Comparison of ENCODE assay signal across 20 cellular contexts in the genomic region with DNA sequence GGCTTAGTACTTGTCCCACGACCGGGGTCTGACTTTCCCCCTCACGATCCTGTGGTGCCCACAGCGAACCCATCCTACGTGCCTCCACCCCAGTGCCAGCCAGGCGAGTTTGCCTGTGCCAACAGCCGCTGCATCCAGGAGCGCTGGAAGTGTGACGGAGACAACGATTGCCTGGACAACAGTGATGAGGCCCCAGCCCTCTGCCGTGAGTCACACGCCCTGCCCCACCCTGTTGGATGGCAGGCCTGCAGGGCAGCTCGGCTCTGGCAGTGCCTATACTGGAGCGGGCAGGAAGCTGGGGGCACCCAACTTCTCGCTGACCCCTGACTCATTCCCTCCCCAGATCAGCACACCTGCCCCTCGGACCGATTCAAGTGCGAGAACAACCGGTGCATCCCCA. TPM values are rescaled to one million over a fixed set of nuclear protein-coding genes. Genes with fewer than 3 reads are reported as not detected.
DNase-seq lines count a peak whose midpoint lies in the region; ATAC-seq, FAIRE-seq and TF ChIP-seq lines count a peak whose summit lies in the region.
"Had no signal": no experiment of that assay in that cellular context is flagged by ENCODE, and none has a peak within 500 bp of the region (broad histone marks: within the 10 kb centered on the region; RNA-seq: fewer than 3 reads in every experiment).

No MANE protein-coding gene starts in this region.

- H3K14ac ChIP-seq in IMR-90 (replicated peaks; ENCODE audit: low read depth, low read length): no peak overlapping the region

- no peak overlapping the region for H2BK20ac ChIP-seq in IMR-90 (ENCODE audit: low read depth, low read length)

- TF ChIP-seq POLR2A in IMR-90 (IDR thresholded peaks at IDR 0.05; ENCODE audit: low read depth, low read length): no peak

- DNase-seq in COLO668 (lab: John Stamatoyannopoulos, UW; ENCODE audit: unreplicated experiment): peak; percentile 52
- DNase-seq in IMR-90: no peak
- DNase-seq in astrocyte (ENCODE audit: low read depth): peak; percentile 15
- DNase-seq in myocyte (ENCODE audit: low read depth): peak; percentile 43
- DNase-seq in HuH-7 (ENCODE audit: low spot score): no peak
- no peak for DNase-seq in NCI-H2081 treated with DMSO at 0.1 percent for 48 hours (lab: John Stamatoyannopoulos, UW)
- DNase-seq in hepatocyte (ENCODE audit: low spot score): no peak
- DNase-seq: activated CD4-positive, alpha-beta T cell treated with anti-CD3 and anti-CD28 coated beads, Interleukin-2, amount 50 U/mL, for 48 hours; activated naive CD8-positive, alpha-beta T cell treated with anti-CD3 and anti-CD28 coated beads, Interleukin-2, amount 10 ng/mL, durations not matched to agents 7 days and 5 days; activated T-cell treated with anti-CD3 and anti-CD28 coated beads, Interleukin-2, amount 50 U/mL, for 4 hours; cerebellar nuclear complex; gastrocnemius medialis; naive thymus-derived CD4-positive, alpha-beta T cell; NCI-H1105 had no signal

- H3K4me2 ChIP-seq in IMR-90 (ENCODE audit: low read depth, low read length): no peak overlapping the region
- no peak overlapping the region for H3K4me2 ChIP-seq in astrocyte (ENCODE audit: low read length)
- no peak overlapping the region for H3K4me2 ChIP-seq in hepatocyte

- no peak overlapping the region for H3K23ac ChIP-seq in IMR-90 (ENCODE audit: low read depth, low read length)

- dilution Hi-C loops in IMR-90 (cut with HindIII; ENCODE audit: low sequenced_read_pairs, unreplicated experiment): no loop called here

- no peak overlapping the region for H3K4me3 Mint-ChIP-seq in astrocyte (ENCODE audit: unreplicated experiment)
- H3K4me3 Mint-ChIP-seq: activated naive CD8-positive, alpha-beta T cell treated with anti-CD3 and anti-CD28 coated beads, Interleukin-2, amount 10 ng/mL, durations not matched to agents 7 days and 5 days; activated T-cell treated with anti-CD3 and anti-CD28 coated beads, Interleukin-2, amount 50 U/mL, for 4 hours; endodermal cell; naive thymus-derived CD4-positive, alpha-beta T cell; stimulated activated naive CD8-positive, alpha-beta T cell treated with anti-CD3 and anti-CD28 coated beads, Interleukin-15, Interleukin-2, amounts not matched to agents 100 ng/mL and 50 ng/mL, for 24 hours had no signal

- no peak overlapping the region for H3K56ac ChIP-seq in IMR-90 (ENCODE audit: extremely low read depth, insufficient read depth, low read length)

- H3K27me3 Mint-ChIP-seq in astrocyte (ENCODE audit: low read depth, unreplicated experiment): no peaks in the 10 kb centered on the region
- H3K27me3 Mint-ChIP-seq: naive thymus-derived CD4-positive, alpha-beta T cell; stimulated activated naive CD8-positive, alpha-beta T cell treated with anti-CD3 and anti-CD28 coated beads, Interleukin-15, Interleukin-2, amounts not matched to agents 100 ng/mL and 50 ng/mL, for 24 hours had no signal

- TF ChIP-seq CTCF in IMR-90 (conservative IDR thresholded peaks at IDR 0.05; ENCODE audit: low read depth, low read length) (no peak), astrocyte (IDR thresholded peaks at IDR 0.05; ENCODE audit: insufficient read depth, low read depth, low read length) (no peak), hepatocyte (IDR thresholded peaks at IDR 0.05; ENCODE audit: poor library complexity) (no peak)

- ATAC-seq in IMR-90 (ENCODE audit: low read depth) (no peak), HG03439 (IDR thresholded peaks at IDR 0.05; ENCODE audit: unreplicated experiment) (no peak)
- ATAC-seq: activated T-cell treated with anti-CD3 and anti-CD28 coated beads, Interleukin-2, amount 50 U/mL, for 4 hours; gastrocnemius medialis; naive thymus-derived CD4-positive, alpha-beta T cell had no signal

- H4K8ac ChIP-seq in IMR-90 (ENCODE audit: low read depth in 2 of 2, low read length in 2 of 2): no peak overlapping the region

- H3K4me3 ChIP-seq in IMR-90 (ENCODE audit: insufficient read depth, low read depth, low read length) (no peak overlapping the region), astrocyte (ENCODE audit: insufficient read depth, low read depth, low read length) (no peak overlapping the region), hepatocyte (no peak overlapping the region)
- H3K4me3 ChIP-seq: gastrocnemius medialis, prostate gland had no signal

- H3K36me3 Mint-ChIP-seq in astrocyte (ENCODE audit: low read depth, unreplicated experiment): peaks cover 52% of the 10 kb centered on the region
- H3K36me3 Mint-ChIP-seq: activated naive CD8-positive, alpha-beta T cell treated with anti-CD3 and anti-CD28 coated beads, Interleukin-2, amount 10 ng/mL, durations not matched to agents 7 days and 5 days had no signal

- no peaks in the 10 kb centered on the region for H3K9me3 Mint-ChIP-seq in astrocyte (ENCODE audit: unreplicated experiment)
- H3K9me3 Mint-ChIP-seq: activated naive CD8-positive, alpha-beta T cell treated with anti-CD3 and anti-CD28 coated beads, Interleukin-2, amount 10 ng/mL, durations not matched to agents 7 days and 5 days; activated T-cell treated with anti-CD3 and anti-CD28 coated beads, Interleukin-2, amount 50 U/mL, for 4 hours; endodermal cell; naive thymus-derived CD4-positive, alpha-beta T cell; stimulated activated naive CD8-positive, alpha-beta T cell treated with anti-CD3 and anti-CD28 coated beads, Interleukin-15, Interleukin-2, amounts not matched to agents 100 ng/mL and 50 ng/mL, for 24 hours had no signal

- H3K27me3 ChIP-seq in IMR-90 (ENCODE audit: control insufficient read depth, insufficient read depth, low read length) (no peaks in the 10 kb centered on the region), astrocyte (ENCODE audit: insufficient read depth, low read length) (no peaks in the 10 kb centered on the region), hepatocyte (no peaks in the 10 kb centered on the region)
- H3K27me3 ChIP-seq: gastrocnemius medialis had no signal

- no peak overlapping the region for H2BK120ac ChIP-seq in IMR-90 (ENCODE audit: low read depth, low read length)

- BruUV-seq in IMR-90 (replicated peaks; lab: Mats Ljungman, UMichigan): no TSS peak

- H3K18ac ChIP-seq in IMR-90 (ENCODE audit: low read depth, low read length): no peak overlapping the region

- no peak overlapping the region for H2AFZ ChIP-seq in IMR-90 (replicated peaks; ENCODE audit: low read length, poor library complexity)
- no peak overlapping the region for H2AFZ ChIP-seq in astrocyte (ENCODE audit: low read depth, low read length)
- H2AFZ ChIP-seq in hepatocyte: no peak overlapping the region

- H3K4ac ChIP-seq in IMR-90 (ENCODE audit: low read depth, low read length): no peak overlapping the region

- H3K36me3 ChIP-seq in IMR-90 (ENCODE audit: control insufficient read depth, insufficient read depth, low read length) (peaks cover 86% of the 10 kb centered on the region), astrocyte (ENCODE audit: insufficient read depth, low read length) (peaks cover 65% of the 10 kb centered on the region), hepatocyte (replicated peaks; ENCODE audit: insufficient read depth, low read depth) (peaks cover 7% of the 10 kb centered on the region)
- H3K36me3 ChIP-seq: gastrocnemius medialis had no signal

- H3K4me1 ChIP-seq in IMR-90 (ENCODE audit: control insufficient read depth, insufficient read depth, low read length) (peaks cover 4% of the 10 kb centered on the region), astrocyte (ENCODE audit: insufficient read depth, low read length) (peaks cover 28% of the 10 kb centered on the region), hepatocyte (ENCODE audit: insufficient read depth) (no peaks in the 10 kb centered on the region)
- H3K4me1 ChIP-seq: gastrocnemius medialis, prostate gland had no signal

- POLR2A ChIA-PET in IMR-90 (lab: Charles Lee; ENCODE audit: unreplicated experiment): no interaction called here

- H3K79me2 ChIP-seq in astrocyte (ENCODE audit: insufficient read depth, low read length) (no peaks in the 10 kb centered on the region), hepatocyte (no peaks in the 10 kb centered on the region)

- CTCF ChIA-PET in IMR-90 (lab: Yijun Ruan, JAX): no interaction called here

- intact Hi-C loops in IMR-90 (cut with micrococcal nuclease): no loop called here

- no peaks in the 10 kb centered on the region for H3K9me3 ChIP-seq in IMR-90 (ENCODE audit: control insufficient read depth, insufficient read depth, low read length)
- no peaks in the 10 kb centered on the region for H3K9me3 ChIP-seq in astrocyte (ENCODE audit: insufficient read depth, low read depth, low read length)
- H3K9me3 ChIP-seq in hepatocyte (ENCODE audit: low read depth): no peaks in the 10 kb centered on the region
- H3K9me3 ChIP-seq: gastrocnemius medialis, prostate gland had no signal

- no peak overlapping the region for H3K27ac Mint-ChIP-seq in astrocyte (ENCODE audit: unreplicated experiment)
- H3K27ac Mint-ChIP-seq: activated naive CD8-positive, alpha-beta T cell treated with anti-CD3 and anti-CD28 coated beads, Interleukin-2, amount 10 ng/mL, durations not matched to agents 7 days and 5 days; naive thymus-derived CD4-positive, alpha-beta T cell; stimulated activated naive CD8-positive, alpha-beta T cell treated with anti-CD3 and anti-CD28 coated beads, Interleukin-15, Interleukin-2, amounts not matched to agents 100 ng/mL and 50 ng/mL, for 24 hours had no signal

- H3K9me1 ChIP-seq in IMR-90 (ENCODE audit: insufficient read depth, low read length): peaks cover 17% of the 10 kb centered on the region

- H2BK15ac ChIP-seq in IMR-90 (ENCODE audit: low read depth, low read length): no peak overlapping the region

- FAIRE-seq in astrocyte (lab: Jason Lieb, UNC): no peak

- peaks cover 28% of the 10 kb centered on the region for H3K4me1 Mint-ChIP-seq in astrocyte (ENCODE audit: low read depth, unreplicated experiment)
- H3K4me1 Mint-ChIP-seq: endodermal cell had no signal

- in situ Hi-C loops in IMR-90 (cut with MboI; ENCODE audit: low sequenced_read_pairs): no loop called here

- no peak overlapping the region for H4K91ac ChIP-seq in IMR-90 (ENCODE audit: insufficient read depth, low read depth, low read length)

- H3K9me2 ChIP-seq in hepatocyte (replicated peaks; ENCODE audit: insufficient read depth): no peaks in the 10 kb centered on the region

- WGBS in IMR-90 (ENCODE audit: extremely low coverage in 2 of 2, insufficient read length in 1 of 2), 2 experiments: 90% methylated on average over 13 of the region's 19 CpGs; no CpG with 5 or more reads in 1 of the 2 experiments
- 97% methylated on average over 19 of the region's 19 CpGs for WGBS in hepatocyte (ENCODE audit: low lambda C conversion rate, missing lambda C conversion rate)

- no peak overlapping the region for H4K5ac ChIP-seq in IMR-90 (ENCODE audit: low read depth, low read length)

- peak overlapping the region; percentile 33 for H2AK9ac ChIP-seq in IMR-90 (replicated peaks; ENCODE audit: low read depth, low read length, poor library complexity)

- H3K79me1 ChIP-seq in IMR-90 (ENCODE audit: low read depth in 1 of 2, low read length in 2 of 2): peaks cover 9 to 58% of the 10 kb centered on the region in 2 experiments; a peak in 3 of 4 replicates

- H3K27ac ChIP-seq in IMR-90 (ENCODE audit: insufficient read depth, low read length) (no peak overlapping the region), astrocyte (ENCODE audit: low read depth, low read length) (no peak overlapping the region), hepatocyte (no peak overlapping the region)
- H3K27ac ChIP-seq: gastrocnemius medialis, prostate gland had no signal

- H4K20me1 ChIP-seq in IMR-90 (ENCODE audit: insufficient read depth, low read length) (peaks cover 43% of the 10 kb centered on the region), astrocyte (ENCODE audit: insufficient read depth, low read length) (peaks cover 81% of the 10 kb centered on the region), hepatocyte (ENCODE audit: insufficient read depth, poor library complexity, severe bottlenecking) (peaks cover 2% of the 10 kb centered on the region)

- H3K9ac ChIP-seq in IMR-90 (ENCODE audit: low read depth, low read length) (no peak overlapping the region), astrocyte (ENCODE audit: low read length) (no peak overlapping the region)

- no peak for TF ChIP-seq RAD21 in IMR-90 (IDR thresholded peaks at IDR 0.05; ENCODE audit: low read length)

- no peak overlapping the region for H2BK5ac ChIP-seq in IMR-90 (ENCODE audit: low read depth, low read length, poor library complexity, severe bottlenecking)

- no peak overlapping the region for H2AK5ac ChIP-seq in IMR-90 (ENCODE audit: low read depth, low read length)

RNA-seq across cellular contexts. Expression of gene LRP1-AS, which starts 18.3 kb away (rescaled TPM):
- total RNA-seq in IMR-90 (2012; rRNA removed) (not detected in 2 replicates), astrocyte (not detected in 2 replicates), myocyte (not detected in 2 replicates), hepatocyte (not detected in 2 replicates)
- polyA plus RNA-seq in IMR-90 (2012; rRNA removed) (not detected in 2 replicates), hepatocyte (0.59 TPM in 1 of 2 replicates, not detected in the other)
- not detected in 2 replicates for polyA plus RNA-seq in IMR-90 (2012; cell fraction: cytosol; rRNA removed)
- not detected in 2 replicates for polyA plus RNA-seq in IMR-90 (2012; cell fraction: nucleus; rRNA removed; ENCODE audit: low replicate concordance)
- polyA plus RNA-seq in myocyte (2012): 0.77 TPM
- total RNA-seq: activated naive CD8-positive, alpha-beta T cell treated with anti-CD3 and anti-CD28 coated beads, Interleukin-2, amount 10 ng/mL, durations not matched to agents 7 days and 5 days; activated T-cell treated with anti-CD3 and anti-CD28 coated beads, Interleukin-2, amount 50 U/mL, for 4 hours; endodermal cell; gastrocnemius medialis; lower leg skin; naive thymus-derived CD4-positive, alpha-beta T cell; prostate gland had no signal
- polyA plus RNA-seq: BJ; naive thymus-derived CD4-positive, alpha-beta T cell had no signal

RNA-seq across cellular contexts. Expression of gene LRP1, which starts 37.5 kb away (rescaled TPM):
- total RNA-seq in IMR-90 (2012; rRNA removed) (73.1 and 75.5 TPM in 2 replicates), astrocyte (369 and 397 TPM in 2 replicates), myocyte (40.0 and 53.8 TPM in 2 replicates), hepatocyte (48.5 and 76.8 TPM in 2 replicates)
- polyA plus RNA-seq in IMR-90 (2012; rRNA removed) (142 and 155 TPM in 2 replicates), hepatocyte (47.8 and 57.6 TPM in 2 replicates)
- polyA plus RNA-seq in IMR-90 (2012; cell fraction: cytosol; rRNA removed): 119 and 250 TPM in 2 replicates
- polyA plus RNA-seq in IMR-90 (2012; cell fraction: nucleus; rRNA removed; ENCODE audit: low replicate concordance): 252 and 565 TPM in 2 replicates
- 703 TPM for polyA plus RNA-seq in myocyte (2012)

RNA-seq across cellular contexts. Expression of gene NXPH4, which starts 50.9 kb away (rescaled TPM):
- total RNA-seq in IMR-90 (2012; rRNA removed) (0.36 and 0.56 TPM in 2 replicates), astrocyte (14.5 and 22.3 TPM in 2 replicates), myocyte (2.4 and 4.3 TPM in 2 replicates), hepatocyte (0.52 and 1.1 TPM in 2 replicates)
- polyA plus RNA-seq in IMR-90 (2012; rRNA removed) (3.3 and 3.8 TPM in 2 replicates), hepatocyte (2.7 and 3.3 TPM in 2 replicates)
- 4.8 and 7.5 TPM in 2 replicates for polyA plus RNA-seq in IMR-90 (2012; cell fraction: cytosol; rRNA removed)
- 3.3 and 5.8 TPM in 2 replicates for polyA plus RNA-seq in IMR-90 (2012; cell fraction: nucleus; rRNA removed; ENCODE audit: low replicate concordance)
- polyA plus RNA-seq in myocyte (2012): 5.5 TPM
- total RNA-seq: gastrocnemius medialis had no signal
- polyA plus RNA-seq: naive thymus-derived CD4-positive, alpha-beta T cell had no signal

RNA-seq across cellular contexts. Expression of gene STAT6, which starts 54.6 kb away (rescaled TPM):
- total RNA-seq in IMR-90 (2012; rRNA removed) (38.9 and 43.4 TPM in 2 replicates), astrocyte (33.8 and 36.2 TPM in 2 replicates), myocyte (51.1 and 59.4 TPM in 2 replicates), hepatocyte (76.7 and 78.9 TPM in 2 replicates)
- polyA plus RNA-seq in IMR-90 (2012; rRNA removed) (88.8 and 96.9 TPM in 2 replicates), hepatocyte (80.0 and 101 TPM in 2 replicates)
- polyA plus RNA-seq in IMR-90 (2012; cell fraction: cytosol; rRNA removed): 44.8 and 69.4 TPM in 2 replicates
- polyA plus RNA-seq in IMR-90 (2012; cell fraction: nucleus; rRNA removed; ENCODE audit: low replicate concordance): 334 and 370 TPM in 2 replicates
- polyA plus RNA-seq in myocyte (2012): 66.7 TPM

Comparison
In these comparisons a context has a peak if more than half of its experiments do, and no peak if none do; other contexts are left out.
1. DNase-seq: peak in COLO668 (single experiment), astrocyte (single experiment) and myocyte (single experiment); none in IMR-90 (single experiment), HuH-7 (single experiment), NCI-H2081 treated with DMSO at 0.1 percent for 48 hours (single experiment) and hepatocyte (single experiment).